Comparison of ENCODE assay signal across 22 cellular contexts in the genomic region with DNA sequence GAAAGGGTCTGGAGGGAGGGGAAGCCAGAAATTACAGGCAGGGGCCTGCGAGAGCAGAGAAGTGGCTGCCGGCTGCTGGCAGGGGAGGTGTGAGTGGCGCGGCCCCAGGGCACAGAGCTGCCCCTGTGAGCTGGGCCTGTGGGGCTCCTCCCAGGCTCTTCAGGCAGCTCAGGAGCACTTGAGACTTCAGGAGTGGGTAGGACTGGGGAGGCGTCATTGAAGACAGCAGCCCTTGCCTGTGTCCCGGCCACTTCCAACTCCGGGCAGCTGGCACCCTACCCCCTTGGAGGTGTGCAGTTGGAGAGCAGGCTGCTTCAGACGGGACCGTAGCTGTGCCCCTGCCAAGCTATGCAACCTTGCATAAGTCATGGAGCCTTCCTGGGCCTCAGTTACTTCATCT.
"Had no signal": no experiment of that assay in that cellular context is flagged by ENCODE, and none has a peak within 500 bp of the region (broad histone marks: within the 10 kb centered on the region; RNA-seq: fewer than 3 reads in every experiment).

No MANE protein-coding gene starts in this region.

- H3K4me1 Mint-ChIP-seq: activated CD4-positive, alpha-beta T cell treated with anti-CD3 and anti-CD28 coated beads, Interleukin-2, amount 10 ng/mL, durations not matched to agents 7 days and 5 days; activated naive CD4-positive, alpha-beta T cell treated with anti-CD3 and anti-CD28 coated beads, Interleukin-2, amount 10 ng/mL, durations not matched to agents 7 days and 5 days; activated naive CD8-positive, alpha-beta T cell treated with anti-CD3 and anti-CD28 coated beads, Interleukin-2, amount 50 U/mL, for 24 hours; naive thymus-derived CD8-positive, alpha-beta T cell; stimulated activated effector memory CD8-positive, alpha-beta T cell treated with anti-CD3 and anti-CD28 coated beads, Interleukin-12 subunit alpha, Interleukin-12 subunit beta, amount 100 ng/mL, for 72 hours had no signal

- H3K27me3 ChIP-seq: neutrophil, sigmoid colon, stomach had no signal

- H3K4me3 ChIP-seq: coronary artery, left ventricle myocardium inferior, sigmoid colon, stomach had no signal

- H3K36me3 Mint-ChIP-seq: activated naive CD4-positive, alpha-beta T cell treated with anti-CD3 and anti-CD28 coated beads, Interleukin-2, amount 10 ng/mL, durations not matched to agents 7 days and 5 days; naive thymus-derived CD8-positive, alpha-beta T cell; stimulated activated effector memory CD8-positive, alpha-beta T cell treated with anti-CD3 and anti-CD28 coated beads, Interleukin-12 subunit alpha, Interleukin-12 subunit beta, amount 100 ng/mL, for 72 hours had no signal

- H3K9me3 Mint-ChIP-seq: activated CD4-positive, alpha-beta T cell treated with anti-CD3 and anti-CD28 coated beads, Interleukin-2, amount 10 ng/mL, durations not matched to agents 7 days and 5 days; activated naive CD4-positive, alpha-beta T cell treated with anti-CD3 and anti-CD28 coated beads, Interleukin-2, amount 10 ng/mL, durations not matched to agents 7 days and 5 days; activated naive CD8-positive, alpha-beta T cell treated with anti-CD3 and anti-CD28 coated beads, Interleukin-2, amount 50 U/mL, for 24 hours; activated T-cell treated with anti-CD3 and anti-CD28 coated beads, Interleukin-2, amount 50 U/mL, for 4 hours; naive thymus-derived CD8-positive, alpha-beta T cell; stimulated activated effector memory CD8-positive, alpha-beta T cell treated with anti-CD3 and anti-CD28 coated beads, Interleukin-12 subunit alpha, Interleukin-12 subunit beta, amount 100 ng/mL, for 72 hours had no signal

- DNase-seq: activated CD4-positive, alpha-beta T cell treated with anti-CD3 and anti-CD28 coated beads, Interleukin-2, amount 10 ng/mL, durations not matched to agents 7 days and 5 days; activated CD8-positive, alpha-beta memory T cell treated with anti-CD3 and anti-CD28 coated beads, Interleukin-2, amount 50 U/mL, for 4 hours; activated CD8-positive, alpha-beta T cell treated with anti-CD3 and anti-CD28 coated beads, Interleukin-2, amount 10 ng/mL, durations not matched to agents 7 days and 5 days; activated naive CD4-positive, alpha-beta T cell treated with anti-CD3 and anti-CD28 coated beads, Interleukin-2, amount 10 ng/mL, durations not matched to agents 7 days and 5 days; activated naive CD8-positive, alpha-beta T cell treated with anti-CD3 and anti-CD28 coated beads, Interleukin-2, amount 50 U/mL, for 24 hours; activated T-cell treated with anti-CD3 and anti-CD28 coated beads, Interleukin-2, amount 50 U/mL, for 4 hours; anterior cingulate cortex; erythroblast; left ventricle myocardium inferior; mesenchymal stem cell; naive thymus-derived CD8-positive, alpha-beta T cell; sigmoid colon; stimulated activated CD4-positive, alpha-beta T cell treated with anti-CD3 and anti-CD28 coated beads, Interleukin-4, amount 100 ng/mL, for 24 hours; stomach; T1000 had no signal

- H3K27ac Mint-ChIP-seq: activated CD4-positive, alpha-beta T cell treated with anti-CD3 and anti-CD28 coated beads, Interleukin-2, amount 10 ng/mL, durations not matched to agents 7 days and 5 days; activated CD8-positive, alpha-beta T cell treated with anti-CD3 and anti-CD28 coated beads, Interleukin-2, amount 10 ng/mL, durations not matched to agents 7 days and 5 days; activated naive CD8-positive, alpha-beta T cell treated with anti-CD3 and anti-CD28 coated beads, Interleukin-2, amount 50 U/mL, for 24 hours; stimulated activated effector memory CD8-positive, alpha-beta T cell treated with anti-CD3 and anti-CD28 coated beads, Interleukin-12 subunit alpha, Interleukin-12 subunit beta, amount 100 ng/mL, for 72 hours had no signal

- H2AFZ ChIP-seq: parathyroid adenoma had no signal

- H3K4me1 ChIP-seq: parathyroid adenoma had no signal

- H3K27ac ChIP-seq: left ventricle myocardium inferior, neutrophil, parathyroid adenoma, sigmoid colon, stomach had no signal

- H3K9ac ChIP-seq: parathyroid adenoma had no signal

- H3K27me3 Mint-ChIP-seq: activated CD4-positive, alpha-beta T cell treated with anti-CD3 and anti-CD28 coated beads, Interleukin-2, amount 10 ng/mL, durations not matched to agents 7 days and 5 days; activated naive CD4-positive, alpha-beta T cell treated with anti-CD3 and anti-CD28 coated beads, Interleukin-2, amount 10 ng/mL, durations not matched to agents 7 days and 5 days; activated naive CD8-positive, alpha-beta T cell treated with anti-CD3 and anti-CD28 coated beads, Interleukin-2, amount 50 U/mL, for 24 hours had no signal

- ATAC-seq: activated CD4-positive, CD25-positive, alpha-beta regulatory T cell treated with anti-CD3 and anti-CD28 coated beads, Interleukin-2, amount 50 U/mL, for 24 hours; activated CD8-positive, alpha-beta T cell treated with anti-CD3 and anti-CD28 coated beads, Interleukin-2, amount 10 ng/mL, durations not matched to agents 7 days and 5 days; activated naive CD8-positive, alpha-beta T cell treated with anti-CD3 and anti-CD28 coated beads, Interleukin-2, amount 50 U/mL, for 24 hours; activated T-cell treated with anti-CD3 and anti-CD28 coated beads, Interleukin-2, amount 50 U/mL, for 4 hours; naive thymus-derived CD8-positive, alpha-beta T cell; stimulated activated effector memory CD8-positive, alpha-beta T cell treated with anti-CD3 and anti-CD28 coated beads, Interleukin-12 subunit alpha, Interleukin-12 subunit beta, amount 100 ng/mL, for 72 hours had no signal

- H3K9me3 ChIP-seq: left ventricle myocardium inferior, neutrophil, sigmoid colon, stomach had no signal

- H3K79me2 ChIP-seq: parathyroid adenoma had no signal

- H3K4me3 Mint-ChIP-seq: activated CD4-positive, alpha-beta T cell treated with anti-CD3 and anti-CD28 coated beads, Interleukin-2, amount 10 ng/mL, durations not matched to agents 7 days and 5 days; activated CD8-positive, alpha-beta T cell treated with anti-CD3 and anti-CD28 coated beads, Interleukin-2, amount 10 ng/mL, durations not matched to agents 7 days and 5 days; activated naive CD4-positive, alpha-beta T cell treated with anti-CD3 and anti-CD28 coated beads, Interleukin-2, amount 10 ng/mL, durations not matched to agents 7 days and 5 days; activated naive CD8-positive, alpha-beta T cell treated with anti-CD3 and anti-CD28 coated beads, Interleukin-2, amount 50 U/mL, for 24 hours; activated T-cell treated with anti-CD3 and anti-CD28 coated beads, Interleukin-2, amount 50 U/mL, for 4 hours; naive thymus-derived CD8-positive, alpha-beta T cell; stimulated activated effector memory CD8-positive, alpha-beta T cell treated with anti-CD3 and anti-CD28 coated beads, Interleukin-12 subunit alpha, Interleukin-12 subunit beta, amount 100 ng/mL, for 72 hours had no signal

- H3K36me3 ChIP-seq: neutrophil had no signal

- FAIRE-seq: endometrium, frontal cortex had no signal
